Comparison of ENCODE assay signal across 8 cellular contexts in genomic region chr13:49935171-49936084, GRCh38. TPM values are rescaled to one million over a fixed set of nuclear protein-coding genes. Genes with fewer than 3 reads are reported as not detected.
DNase-seq lines count a peak whose midpoint lies in the region; ATAC-seq and TF ChIP-seq lines count a peak whose summit lies in the region.

No MANE protein-coding gene starts in this region.

- ATAC-seq in GM18519 (IDR thresholded peaks at IDR 0.05; ENCODE audit: low FRiP score, unreplicated experiment) (peak; percentile 13), HG03060 (IDR thresholded peaks at IDR 0.05; ENCODE audit: low read depth, unreplicated experiment) (peak; percentile 9), Right ventricle myocardium superior (ENCODE audit: poor library complexity) (peak; percentile 32)

- DNase-seq in AG04450 (ENCODE audit: low read depth, low spot score) (no peak), OCI-M1 (lab: John Stamatoyannopoulos, UW) (peak; percentile 72), Right ventricle myocardium superior (peak; percentile 62), ovary (peak in 1 of 5 donors; percentile 21)
- peak; percentile 34 for DNase-seq in activated naive CD4-positive, alpha-beta T cell treated with anti-CD3 and anti-CD28 coated beads for 36 hours

- no peaks in the 10 kb centered on the region for H3K36me3 Mint-ChIP-seq in activated naive CD4-positive, alpha-beta T cell treated with anti-CD3 and anti-CD28 coated beads for 36 hours (ENCODE audit: low read depth)

- no peak for TF ChIP-seq CTCF in AG04450 (IDR thresholded peaks at IDR 0.05; ENCODE audit: low read depth, low read length)
- no peak for TF ChIP-seq CTCF in ovary (IDR thresholded peaks at IDR 0.05)

- intact Hi-C loops in activated naive CD4-positive, alpha-beta T cell treated with anti-CD3 and anti-CD28 coated beads for 36 hours (cut with micrococcal nuclease) = loop anchor here (1.0 to 5.0 kb wide), 14 partner anchors 62 to 1867 kb away; partner anchors contain the start of genes CAB39L, DHRS12, EBPL and PHF11
- intact Hi-C loops in Right ventricle myocardium superior (cut with DNase I) (no loop called here), ovary (cut with DNase I) (loop anchor here in 1 of 4 donors (10.0 kb wide), 1 partner anchor 59 kb away; the partner anchor contains the start of gene TRIM13)

- WGBS in ovary, 3 donors = 2% methylated on average over 34 to 35 of the region's 35 CpGs
- WGBS in urinary bladder = 2% methylated on average over 35 of the region's 35 CpGs

- H3K9me3 Mint-ChIP-seq in activated naive CD4-positive, alpha-beta T cell treated with anti-CD3 and anti-CD28 coated beads for 36 hours = no peaks in the 10 kb centered on the region

- H3K27me3 ChIP-seq in AG04450 (ENCODE audit: control insufficient read depth, insufficient read depth, low read length) (no peaks in the 10 kb centered on the region), ovary (no peaks in the 10 kb centered on the region)

- H3K36me3 ChIP-seq in ovary (no peaks in the 10 kb centered on the region), urinary bladder (ENCODE audit: insufficient read depth) (no peaks in the 10 kb centered on the region)

- CTCF ChIA-PET in AG04450 (lab: Charles Lee) = interaction anchor here (0.6 to 2.1 kb wide), 30 partner anchors 9 to 980 kb away, joined by 3 to 16 read pairs (median 4); partner anchors contain the start of genes KPNA3 and TRIM13
- CTCF ChIA-PET in activated naive CD4-positive, alpha-beta T cell treated with anti-CD3 and anti-CD28 coated beads for 36 hours (lab: Charles Lee) = interaction anchor here (0.6 to 1.9 kb wide), 11 partner anchors 9 to 976 kb away, joined by 3 to 7 read pairs (median 4); partner anchors contain the start of genes EBPL and KPNA3

- peak overlapping the region; percentile 63 for H3K27ac ChIP-seq in AG04450 (ENCODE audit: low read depth, low read length)
- H3K27ac ChIP-seq in ovary = peak overlapping the region; percentile 42 to 69
- H3K27ac ChIP-seq in urinary bladder (ENCODE audit: low read depth) = peak overlapping the region; percentile 77

- TF ChIP-seq POLR2A in ovary (IDR thresholded peaks at IDR 0.05) = no peak

- H3K9me3 ChIP-seq in AG04450 (ENCODE audit: control insufficient read depth, insufficient read depth, low read length) = peaks cover 2% of the 10 kb centered on the region; the same call in 1 of the 2 replicates
- no peaks in the 10 kb centered on the region for H3K9me3 ChIP-seq in ovary

- POLR2A ChIA-PET in AG04450 (lab: Yijun Ruan, JAX) = interaction anchor here (0.7 to 1.5 kb wide), 6 partner anchors 61 to 195 kb away, joined by 3 to 8 read pairs (median 4); partner anchors contain the start of genes KPNA3 and TRIM13

- H3K27me3 Mint-ChIP-seq in activated naive CD4-positive, alpha-beta T cell treated with anti-CD3 and anti-CD28 coated beads for 36 hours (ENCODE audit: low read depth) = peaks cover 2% of the 10 kb centered on the region

- H3K4me3 Mint-ChIP-seq in activated naive CD4-positive, alpha-beta T cell treated with anti-CD3 and anti-CD28 coated beads for 36 hours = peak overlapping the region; percentile 90

- H3K4me3 ChIP-seq in AG04450 (ENCODE audit: low read depth, low read length) (peak overlapping the region; percentile 93), ovary (peak overlapping the region; percentile 94), urinary bladder (ENCODE audit: low read depth, low read length) (peak overlapping the region; percentile 75)

- no peak overlapping the region for H3K27ac Mint-ChIP-seq in activated naive CD4-positive, alpha-beta T cell treated with anti-CD3 and anti-CD28 coated beads for 36 hours

- H3K4me1 Mint-ChIP-seq in activated naive CD4-positive, alpha-beta T cell treated with anti-CD3 and anti-CD28 coated beads for 36 hours (ENCODE audit: low read depth) = peaks cover 7% of the 10 kb centered on the region

- H3K4me1 ChIP-seq in ovary (ENCODE audit: insufficient read depth) (peaks cover 9% of the 10 kb centered on the region), urinary bladder (ENCODE audit: insufficient read depth) (no peaks in the 10 kb centered on the region)

- TF ChIP-seq EP300 in ovary (IDR thresholded peaks at IDR 0.05) = no peak

RNA-seq across cellular contexts. Expression of gene SPRYD7, which starts 0.7 kb away (rescaled TPM):
- polyA plus RNA-seq in AG04450 (2011; rRNA removed) = 6.4 and 8.0 TPM in 2 replicates
- 1.8 and 2.3 TPM in 2 replicates for polyA minus RNA-seq in AG04450 (2011; rRNA and poly(A)+ RNA removed)
- total RNA-seq in activated naive CD4-positive, alpha-beta T cell treated with anti-CD3 and anti-CD28 coated beads for 36 hours = 1 to 10 TPM; 2.5 to 2.6 TPM
- 10.0 TPM for total RNA-seq in Right ventricle myocardium superior
- 1 to 10 TPM; 3.7 to 7.4 (median 6.8) TPM for total RNA-seq in ovary
- 10 to 100 TPM in 1 of 2 donors, 1 to 10 TPM in 1; 5.4 to 11.6 TPM for polyA plus RNA-seq in ovary
- 6.7 TPM for total RNA-seq in urinary bladder
- 9.1 TPM for polyA plus RNA-seq in urinary bladder
